24 cellular contexts compared by ENCODE assay signal in genomic region chr22:48560836-48561235, GRCh38.
"Had no signal": no experiment of that assay in that cellular context is flagged by ENCODE, and none has a peak within 500 bp of the region (broad histone marks: within the 10 kb centered on the region; RNA-seq: fewer than 3 reads in every experiment).

No MANE protein-coding gene starts in this region.

- H2AFZ ChIP-seq: hepatocyte had no signal

- H3K4me2 ChIP-seq: hepatocyte, smooth muscle cell had no signal

- H3K79me2 ChIP-seq: hepatocyte had no signal

- H3K27ac Mint-ChIP-seq: effector memory CD8-positive, alpha-beta T cell; mesothelial cell of epicardium; natural killer cell treated with Interleukin-12 subunit alpha and Interleukin-12 subunit beta and Interleukin-15 and Interleukin-18, amount 100 ng/mL, for 72 hours; stimulated activated naive CD8-positive, alpha-beta T cell treated with anti-CD3 and anti-CD28 coated beads, Interleukin-15, amount 100 ng/mL, for 72 hours had no signal

- H3K36me3 ChIP-seq: prostate gland, right atrium auricular region, suprapubic skin had no signal

- ATAC-seq: effector memory CD8-positive, alpha-beta T cell; mucosa of descending colon; natural killer cell treated with Interleukin-12 subunit alpha and Interleukin-12 subunit beta and Interleukin-15 and Interleukin-18, amount 100 ng/mL, for 72 hours; stimulated activated naive CD8-positive, alpha-beta T cell treated with anti-CD3 and anti-CD28 coated beads, Interleukin-15, amount 100 ng/mL, for 72 hours had no signal

- H3K36me3 Mint-ChIP-seq: mesothelial cell of epicardium; naive B cell; natural killer cell treated with Interleukin-12 subunit alpha and Interleukin-12 subunit beta and Interleukin-15 and Interleukin-18, amount 100 ng/mL, for 72 hours had no signal

- H3K4me3 ChIP-seq: coronary artery, hepatocyte, mucosa of descending colon, prostate gland, right atrium auricular region, smooth muscle cell, suprapubic skin had no signal

- H3K27me3 Mint-ChIP-seq: natural killer cell treated with Interleukin-12 subunit alpha and Interleukin-12 subunit beta and Interleukin-15 and Interleukin-18, amount 100 ng/mL, for 72 hours; stimulated activated naive CD8-positive, alpha-beta T cell treated with anti-CD3 and anti-CD28 coated beads, Interleukin-15, amount 100 ng/mL, for 72 hours had no signal

- H3K9me3 ChIP-seq: mucosa of descending colon, prostate gland, right atrium auricular region, suprapubic skin had no signal

- H3K27ac ChIP-seq: coronary artery, hepatocyte, prostate gland, right atrium auricular region, suprapubic skin had no signal

- H3K4me3 Mint-ChIP-seq: effector memory CD8-positive, alpha-beta T cell; mesothelial cell of epicardium; natural killer cell treated with Interleukin-12 subunit alpha and Interleukin-12 subunit beta and Interleukin-15 and Interleukin-18, amount 100 ng/mL, for 72 hours; neural crest cell; stimulated activated naive CD8-positive, alpha-beta T cell treated with anti-CD3 and anti-CD28 coated beads, Interleukin-15, amount 100 ng/mL, for 72 hours had no signal

- DNase-seq: dermis blood vessel endothelial cell; effector memory CD8-positive, alpha-beta T cell; head of caudate nucleus; kidney glomerular epithelial cell; mesenchymal stem cell; naive B cell; nucleus accumbens; stimulated activated CD4-positive, alpha-beta T cell treated with anti-CD3 and anti-CD28 coated beads, Interleukin-12 subunit alpha, Interleukin-12 subunit beta, amount 100 ng/mL, for 4 hours; stimulated activated CD4-positive, alpha-beta T cell treated with anti-CD3 and anti-CD28 coated beads, Interleukin-1b, Interleukin-23, amount 100 ng/mL, for 48 hours; stimulated activated CD4-positive, alpha-beta T cell treated with anti-CD3 and anti-CD28 coated beads, Interleukin-4, amount 100 ng/mL, for 1 hour; stimulated activated CD8-positive, alpha-beta memory T cell treated with anti-CD3 and anti-CD28 coated beads, Interleukin-4, amount 100 ng/mL, for 48 hours; stimulated activated naive CD4-positive, alpha-beta T cell; stimulated activated naive CD8-positive, alpha-beta T cell treated with anti-CD3 and anti-CD28 coated beads, Interleukin-15, amount 100 ng/mL, for 72 hours; trophoblast cell had no signal

- H3K4me1 ChIP-seq: prostate gland, right atrium auricular region, suprapubic skin had no signal

- H3K4me1 Mint-ChIP-seq: mesothelial cell of epicardium; naive B cell; stimulated activated naive CD8-positive, alpha-beta T cell treated with anti-CD3 and anti-CD28 coated beads, Interleukin-15, amount 100 ng/mL, for 72 hours had no signal

- H3K9me3 Mint-ChIP-seq: effector memory CD8-positive, alpha-beta T cell; mesothelial cell of epicardium; natural killer cell treated with Interleukin-12 subunit alpha and Interleukin-12 subunit beta and Interleukin-15 and Interleukin-18, amount 100 ng/mL, for 72 hours; neural crest cell; stimulated activated naive CD8-positive, alpha-beta T cell treated with anti-CD3 and anti-CD28 coated beads, Interleukin-15, amount 100 ng/mL, for 72 hours had no signal

- H3K27me3 ChIP-seq: hepatocyte, right atrium auricular region had no signal
